ENCODE assay signal across 16 cellular contexts in the genomic region with DNA sequence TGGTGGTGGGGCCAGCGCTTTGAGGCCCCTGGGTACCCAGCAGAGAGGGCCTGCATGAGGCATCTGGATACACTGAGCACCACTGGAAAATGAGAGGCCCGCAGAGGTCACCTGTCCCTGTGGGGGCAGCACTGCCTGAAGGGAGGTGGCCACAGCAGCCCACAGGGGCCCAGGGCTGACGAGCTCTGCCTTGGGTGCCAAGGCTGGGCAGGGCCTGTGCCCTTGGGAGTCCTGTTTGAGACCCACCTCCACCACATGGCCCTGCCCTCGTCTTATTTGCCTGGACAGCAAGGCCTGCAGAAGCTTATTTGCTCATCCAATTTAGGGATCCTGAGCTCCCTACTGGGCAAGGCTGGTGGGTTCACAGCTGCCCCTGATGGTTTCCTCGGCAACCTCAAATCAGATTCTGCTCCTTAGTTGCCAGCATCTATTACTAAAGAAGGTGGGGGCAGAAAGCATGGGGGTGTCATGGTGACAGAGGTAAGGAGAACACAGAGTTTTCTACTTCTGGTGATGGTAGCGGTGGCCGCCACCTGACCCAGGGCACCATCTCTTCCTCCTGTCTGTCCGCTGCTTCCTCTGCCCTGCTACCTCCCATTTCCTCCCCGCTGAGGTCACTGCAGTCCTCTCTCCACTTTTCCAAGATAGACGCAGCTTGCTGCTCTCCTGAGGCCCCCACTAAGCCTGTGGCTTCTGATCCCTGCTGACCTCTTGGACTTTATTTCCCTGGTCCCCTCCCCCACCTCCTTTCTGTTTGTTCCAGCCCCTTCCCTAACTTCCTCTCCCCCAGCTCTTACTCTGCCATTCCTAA.
A peak's percentile ranks its signal among the peaks of the same experiment; 100 is the strongest.
DNase-seq lines count a peak whose midpoint lies in the region; ATAC-seq and TF ChIP-seq lines count a peak whose summit lies in the region.
"Had no signal": no experiment of that assay in that cellular context is flagged by ENCODE, and none has a peak within 500 bp of the region (broad histone marks: within the 10 kb centered on the region; RNA-seq: fewer than 3 reads in every experiment).

No MANE protein-coding gene starts in this region.

- no peak for TF ChIP-seq RAD21 in liver (IDR thresholded peaks at IDR 0.05)

- no peak overlapping the region for H3K9ac ChIP-seq in liver (ENCODE audit: low read depth in 1 of 2, low read length in 2 of 2)

- ATAC-seq in HG02970 (IDR thresholded peaks at IDR 0.05; ENCODE audit: low FRiP score, unreplicated experiment) = no peak
- ATAC-seq: K562 had no signal

- TF ChIP-seq CTCF in liver (IDR thresholded peaks at IDR 0.05; ENCODE audit: low read depth, low read length, missing input control) = no peak
- no peak for TF ChIP-seq CTCF in osteoblast (IDR thresholded peaks at IDR 0.05; ENCODE audit: extremely low read depth, low read depth, low read length)

- H3K27me3 ChIP-seq in liver (ENCODE audit: control insufficient read depth in 4 of 4, insufficient read depth in 4 of 4, low read length in 3 of 4) = no peaks in the 10 kb centered on the region
- H3K27me3 ChIP-seq in osteoblast (ENCODE audit: insufficient read depth, low read length) = peaks cover 15% of the 10 kb centered on the region
- H3K27me3 ChIP-seq: BE2C, MG63 had no signal

- H3K4me3 ChIP-seq in liver (ENCODE audit: low read depth in 1 of 3, low read length in 3 of 3) (no peak overlapping the region), osteoblast (ENCODE audit: insufficient read depth, low read length) (no peak overlapping the region)
- H3K4me3 ChIP-seq: K562, MG63 had no signal

- H3K79me2 ChIP-seq in osteoblast (ENCODE audit: insufficient read depth, low read length) = no peaks in the 10 kb centered on the region

- no peak overlapping the region for H2AFZ ChIP-seq in osteoblast (ENCODE audit: low read length)

- no peak overlapping the region for H3K27ac ChIP-seq in liver (ENCODE audit: low read depth in 1 of 2, low read length in 2 of 2)
- H3K27ac ChIP-seq in osteoblast (ENCODE audit: low read depth, low read length) = no peak overlapping the region

- WGBS in liver = 86% methylated on average over 10 of the region's 10 CpGs

- DNase-seq in NCI-H82 treated with DMSO at 0.1 percent for 48 hours (lab: John Stamatoyannopoulos, UW; ENCODE audit: unreplicated experiment) = peak; percentile 22
- peak; percentile 52 to 59 for DNase-seq in dermis microvascular lymphatic vessel endothelial cell (ENCODE audit: low read depth in 2 of 2)
- DNase-seq in osteoblast (ENCODE audit: insufficient read length, low spot score, missing footprints) = peak; percentile 71
- no peak for DNase-seq in midbrain (lab: John Stamatoyannopoulos, UW)
- DNase-seq in ureter (ENCODE audit: low spot score) = no peak
- DNase-seq: BE2C, DMS79 treated with DMSO at 0.1 percent for 48 hours, MG63, NCI-H1417 treated with DMSO at 0.1 percent for 48 hours, NCI-H187 treated with DMSO at 0.1 percent for 48 hours, NCI-H2107, NCI-H774, SHP77 had no signal

- no peaks in the 10 kb centered on the region for H3K9me3 ChIP-seq in liver (ENCODE audit: control insufficient read depth in 4 of 4, low read length in 3 of 4)
- H3K9me3 ChIP-seq in osteoblast (ENCODE audit: low read depth, low read length) = no peaks in the 10 kb centered on the region
- H3K9me3 ChIP-seq: BE2C, MG63 had no signal

- H3K36me3 ChIP-seq in liver (ENCODE audit: control insufficient read depth in 4 of 4, insufficient read depth in 3 of 4, low read depth in 1 of 4, low read length in 3 of 4) (no peaks in the 10 kb centered on the region), osteoblast (ENCODE audit: insufficient read depth, low read length) (no peaks in the 10 kb centered on the region)
- H3K36me3 ChIP-seq: BE2C, MG63 had no signal

- H4K20me1 ChIP-seq in osteoblast (ENCODE audit: insufficient read depth, low read length) = no peaks in the 10 kb centered on the region

- peaks cover 0 to 12% (median 6%) of the 10 kb centered on the region in 4 donors for H3K4me1 ChIP-seq in liver (ENCODE audit: control insufficient read depth in 4 of 4, insufficient read depth in 4 of 4, low read length in 3 of 4)
- peaks cover 7% of the 10 kb centered on the region for H3K4me1 ChIP-seq in osteoblast (ENCODE audit: insufficient read depth, low read length)

- no peak overlapping the region for H3K4me2 ChIP-seq in osteoblast (ENCODE audit: insufficient read depth, low read length)

TF ChIP-seq in liver, 16 proteins besides CTCF, POLR2A, EP300 and RAD21:
- TF ChIP-seq FOXA1 (IDR thresholded peaks at IDR 0.05) (no peak), NR2F2 (IDR thresholded peaks at IDR 0.05) (peak; percentile 94), SP1 (IDR thresholded peaks at IDR 0.05) (peak; percentile 15)

Comparison
In these comparisons a context has a peak if more than half of its experiments do, and no peak if none do; other contexts are left out.
1. DNase-seq: peak in NCI-H82 treated with DMSO at 0.1 percent for 48 hours (single experiment), dermis microvascular lymphatic vessel endothelial cell (2 of 2) and osteoblast (single experiment); none in midbrain (single experiment) and ureter (single experiment).